In genomic region chr10:130834573-130834972, GRCh38 we compare ENCODE assay signal across 23 cellular contexts.
DNase-seq lines count a peak whose midpoint lies in the region; ATAC-seq and TF ChIP-seq lines count a peak whose summit lies in the region.
"Had no signal": no experiment of that assay in that cellular context is flagged by ENCODE, and none has a peak within 500 bp of the region (broad histone marks: within the 10 kb centered on the region; RNA-seq: fewer than 3 reads in every experiment).

No MANE protein-coding gene starts in this region.

- no peak overlapping the region for H3K4me3 ChIP-seq in BLaER1
- H3K4me3 ChIP-seq in lower lobe of right lung = no peak overlapping the region
- H3K4me3 ChIP-seq in aorta (ENCODE audit: low read length in 2 of 2) = no peak overlapping the region
- no peak overlapping the region for H3K4me3 ChIP-seq in psoas muscle
- H3K4me3 ChIP-seq: A549, GM12878 had no signal

- no peak overlapping the region for H3K27ac ChIP-seq in BLaER1
- H3K27ac ChIP-seq in lower lobe of right lung = no peak overlapping the region
- H3K27ac ChIP-seq in aorta (ENCODE audit: low read depth in 1 of 2, low read length in 2 of 2) = no peak overlapping the region
- no peak overlapping the region for H3K27ac ChIP-seq in psoas muscle
- H3K27ac ChIP-seq: 22Rv1, A549 had no signal

- H3K36me3 Mint-ChIP-seq in naive thymus-derived CD8-positive, alpha-beta T cell = no peaks in the 10 kb centered on the region
- H3K36me3 Mint-ChIP-seq: CD14-positive monocyte; CD4-positive, alpha-beta memory T cell; CD4-positive, CD25-positive, alpha-beta regulatory T cell; CD8-positive, alpha-beta memory T cell had no signal

- H3K4me1 Mint-ChIP-seq in naive thymus-derived CD8-positive, alpha-beta T cell = no peaks in the 10 kb centered on the region
- H3K4me1 Mint-ChIP-seq: B cell; CD14-positive monocyte; CD4-positive, alpha-beta memory T cell; CD4-positive, CD25-positive, alpha-beta regulatory T cell; CD8-positive, alpha-beta memory T cell had no signal

- H3K27me3 ChIP-seq in BLaER1 (no peaks in the 10 kb centered on the region), lower lobe of right lung (ENCODE audit: low read depth) (no peaks in the 10 kb centered on the region), aorta (ENCODE audit: control insufficient read depth in 1 of 2, insufficient read depth in 2 of 2, low read length in 1 of 2) (no peaks in the 10 kb centered on the region), psoas muscle (ENCODE audit: insufficient read depth in 3 of 3, low read length in 2 of 3) (no peaks in the 10 kb centered on the region)

- POLR2A ChIA-PET in naive thymus-derived CD8-positive, alpha-beta T cell (lab: Charles Lee) = no interaction called here

- 90 to 93% methylated on average over 15 of the region's 15 CpGs for WGBS in aorta, 2 donors
- 77 to 83% (median 78%) methylated on average over 15 of the region's 15 CpGs for WGBS in psoas muscle, 3 donors

- ATAC-seq in lower lobe of right lung = no peak
- ATAC-seq in aorta (ENCODE audit: low FRiP score) = peak; percentile 50
- ATAC-seq in naive thymus-derived CD8-positive, alpha-beta T cell = no peak
- ATAC-seq in psoas muscle = no peak
- ATAC-seq: GM12878 had no signal

- TF ChIP-seq CTCF in lower lobe of right lung (IDR thresholded peaks at IDR 0.05) (no peak), psoas muscle (IDR thresholded peaks at IDR 0.05) (no peak)

- H3K36me3 ChIP-seq in BLaER1 = no peaks in the 10 kb centered on the region
- H3K36me3 ChIP-seq in lower lobe of right lung = no peaks in the 10 kb centered on the region
- H3K36me3 ChIP-seq in aorta (ENCODE audit: control insufficient read depth in 1 of 2, insufficient read depth in 2 of 2, low read length in 1 of 2) = no peaks in the 10 kb centered on the region
- H3K36me3 ChIP-seq in psoas muscle (ENCODE audit: insufficient read depth in 1 of 2, low read depth in 1 of 2) = no peaks in the 10 kb centered on the region

- H3K4me1 ChIP-seq in BLaER1 = peaks cover 40% of the 10 kb centered on the region
- H3K4me1 ChIP-seq in lower lobe of right lung = no peaks in the 10 kb centered on the region
- H3K4me1 ChIP-seq in aorta (ENCODE audit: control insufficient read depth in 1 of 2, insufficient read depth in 2 of 2, low read length in 2 of 2) = no peaks in the 10 kb centered on the region
- no peaks in the 10 kb centered on the region for H3K4me1 ChIP-seq in psoas muscle
- H3K4me1 ChIP-seq: A549 had no signal

- no peak overlapping the region for H3K27ac Mint-ChIP-seq in naive thymus-derived CD8-positive, alpha-beta T cell
- H3K27ac Mint-ChIP-seq: B cell; CD14-positive monocyte; CD4-positive, alpha-beta memory T cell; CD4-positive, CD25-positive, alpha-beta regulatory T cell; CD8-positive, alpha-beta memory T cell had no signal

- no peak overlapping the region for H3K9ac ChIP-seq in BLaER1

- peak overlapping the region; percentile 9; the same call in 1 of the 2 replicates for H3K4me2 ChIP-seq in BLaER1
- H3K4me2 ChIP-seq: A549 had no signal

- intact Hi-C loops in lower lobe of right lung (cut with DNase I) (no loop called here), aorta (cut with DNase I) (no loop called here), psoas muscle (cut with DNase I) (no loop called here)

- peaks cover 0 to 5% (median 0%) of the 10 kb centered on the region in 9 donors for H3K9me3 Mint-ChIP-seq in naive thymus-derived CD8-positive, alpha-beta T cell

- H3K27me3 Mint-ChIP-seq in naive thymus-derived CD8-positive, alpha-beta T cell = peaks cover 0 to 18% (median 0%) of the 10 kb centered on the region in 5 donors
- H3K27me3 Mint-ChIP-seq: B cell; CD4-positive, alpha-beta memory T cell; CD4-positive, CD25-positive, alpha-beta regulatory T cell had no signal

- DNase-seq in lower lobe of right lung (peak; percentile 40), aorta (no peak), psoas muscle (no peak)
- no peak for DNase-seq in naive thymus-derived CD8-positive, alpha-beta T cell
- DNase-seq: AML-193; C1 segment of cervical spinal cord; CD4-positive, alpha-beta memory T cell; CD4-positive, CD25-positive, alpha-beta regulatory T cell; CD8-positive, alpha-beta memory T cell; COR-L47; DMS 273 treated with DMSO at 0.1 percent for 48 hours; DMS153; DMS53; DMS79; DND-41; EL; GDM1 had no signal

- H4K20me1 ChIP-seq in BLaER1 = no peaks in the 10 kb centered on the region

- H3K9me3 ChIP-seq in BLaER1 = peaks cover 4% of the 10 kb centered on the region; the same call in 1 of the 2 replicates
- H3K9me3 ChIP-seq in lower lobe of right lung = no peaks in the 10 kb centered on the region
- H3K9me3 ChIP-seq in aorta (ENCODE audit: control insufficient read depth, low read length) = no peaks in the 10 kb centered on the region
- no peaks in the 10 kb centered on the region for H3K9me3 ChIP-seq in psoas muscle
- H3K9me3 ChIP-seq: A549 had no signal

- H3K4me3 Mint-ChIP-seq in naive thymus-derived CD8-positive, alpha-beta T cell = no peak overlapping the region
- H3K4me3 Mint-ChIP-seq: B cell; CD14-positive monocyte; CD4-positive, alpha-beta memory T cell; CD4-positive, CD25-positive, alpha-beta regulatory T cell; CD8-positive, alpha-beta memory T cell had no signal
